Comparison of ENCODE assay signal across 1 cellular context in the genomic region with DNA sequence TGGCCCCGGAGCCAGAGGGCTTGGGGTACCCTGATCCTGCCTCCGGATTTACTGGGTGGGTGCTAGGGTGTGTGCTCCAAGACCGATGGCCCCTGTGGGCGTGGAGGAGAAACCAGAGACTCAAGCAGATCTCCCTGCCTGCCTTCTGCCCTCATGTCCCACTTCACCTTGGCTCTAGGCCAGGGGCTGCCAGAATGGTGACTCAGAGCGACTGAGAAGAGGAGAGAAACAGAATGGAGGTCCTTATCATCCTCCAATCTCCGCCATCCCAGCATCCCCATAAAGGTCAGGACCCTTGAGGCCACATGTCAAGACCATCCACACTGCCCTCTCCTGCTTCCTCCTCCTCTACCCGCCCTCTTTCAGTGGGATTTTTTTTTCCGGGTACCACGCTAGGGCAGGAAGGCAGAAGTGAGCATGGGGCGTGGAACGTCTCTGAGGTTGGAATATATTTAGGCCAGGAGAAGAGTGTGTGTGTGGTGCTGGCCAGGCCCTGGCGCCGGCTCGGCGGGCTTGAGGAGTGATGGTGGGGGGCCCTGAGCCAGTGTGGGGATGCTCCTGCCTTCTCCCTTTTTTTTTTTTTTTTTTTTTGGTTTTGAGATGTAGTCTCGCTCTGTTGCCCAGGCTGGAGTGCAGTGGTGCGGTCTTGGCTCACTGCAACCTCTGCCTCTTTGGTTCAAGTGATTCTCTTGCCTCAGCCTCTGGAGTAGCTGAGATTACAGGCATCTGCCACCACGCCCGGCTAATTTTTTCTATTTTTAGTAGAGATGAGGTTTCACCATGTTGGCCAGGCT.
TF ChIP-seq lines count a peak whose summit lies in the region.

No MANE protein-coding gene starts in this region.

TF ChIP-seq in SK-N-SH, 30 proteins besides CTCF, POLR2A, EP300 and RAD21 (continued from another document):
- TF ChIP-seq, protein P1, sequence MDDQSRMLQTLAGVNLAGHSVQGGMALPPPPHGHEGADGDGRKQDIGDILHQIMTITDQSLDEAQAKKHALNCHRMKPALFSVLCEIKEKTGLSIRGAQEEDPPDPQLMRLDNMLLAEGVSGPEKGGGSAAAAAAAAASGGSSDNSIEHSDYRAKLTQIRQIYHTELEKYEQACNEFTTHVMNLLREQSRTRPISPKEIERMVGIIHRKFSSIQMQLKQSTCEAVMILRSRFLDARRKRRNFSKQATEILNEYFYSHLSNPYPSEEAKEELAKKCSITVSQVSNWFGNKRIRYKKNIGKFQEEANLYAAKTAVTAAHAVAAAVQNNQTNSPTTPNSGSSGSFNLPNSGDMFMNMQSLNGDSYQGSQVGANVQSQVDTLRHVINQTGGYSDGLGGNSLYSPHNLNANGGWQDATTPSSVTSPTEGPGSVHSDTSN (IDR thresholded peaks at IDR 0.05): peak; percentile 70
- TF ChIP-seq NRF1 (IDR thresholded peaks at IDR 0.05; ENCODE audit: low read depth, low read length): no peak
- TF ChIP-seq TCF12 (IDR thresholded peaks at IDR 0.05): peak; percentile 90
- no peak for TF ChIP-seq SIN3A (IDR thresholded peaks at IDR 0.05; ENCODE audit: borderline replicate concordance, low read depth, low read length)
- peak; percentile 71 for TF ChIP-seq YY1 (IDR thresholded peaks at IDR 0.05; ENCODE audit: low read depth)
- no peak for TF ChIP-seq EZH2phosphoT487 (IDR thresholded peaks at IDR 0.05; ENCODE audit: borderline replicate concordance, low read depth)
- peak; percentile 65 for TF ChIP-seq TEAD4 (IDR thresholded peaks at IDR 0.05; ENCODE audit: borderline replicate concordance, insufficient read depth)
- TF ChIP-seq FOXJ3 (CRISPR knock-in tag; IDR thresholded peaks at IDR 0.05): no peak
- TF ChIP-seq NFIC (IDR thresholded peaks at IDR 0.05; ENCODE audit: borderline replicate concordance): peak; percentile 99
- TF ChIP-seq, protein P2, sequence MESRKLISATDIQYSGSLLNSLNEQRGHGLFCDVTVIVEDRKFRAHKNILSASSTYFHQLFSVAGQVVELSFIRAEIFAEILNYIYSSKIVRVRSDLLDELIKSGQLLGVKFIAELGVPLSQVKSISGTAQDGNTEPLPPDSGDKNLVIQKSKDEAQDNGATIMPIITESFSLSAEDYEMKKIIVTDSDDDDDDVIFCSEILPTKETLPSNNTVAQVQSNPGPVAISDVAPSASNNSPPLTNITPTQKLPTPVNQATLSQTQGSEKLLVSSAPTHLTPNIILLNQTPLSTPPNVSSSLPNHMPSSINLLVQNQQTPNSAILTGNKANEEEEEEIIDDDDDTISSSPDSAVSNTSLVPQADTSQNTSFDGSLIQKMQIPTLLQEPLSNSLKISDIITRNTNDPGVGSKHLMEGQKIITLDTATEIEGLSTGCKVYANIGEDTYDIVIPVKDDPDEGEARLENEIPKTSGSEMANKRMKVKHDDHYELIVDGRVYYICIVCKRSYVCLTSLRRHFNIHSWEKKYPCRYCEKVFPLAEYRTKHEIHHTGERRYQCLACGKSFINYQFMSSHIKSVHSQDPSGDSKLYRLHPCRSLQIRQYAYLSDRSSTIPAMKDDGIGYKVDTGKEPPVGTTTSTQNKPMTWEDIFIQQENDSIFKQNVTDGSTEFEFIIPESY (IDR thresholded peaks at IDR 0.05; ENCODE audit: borderline replicate concordance, low read depth): 0 out of 2 replicates have a peak, but pooled peaks have one; percentile 46
- TF ChIP-seq ELF1 (IDR thresholded peaks at IDR 0.05): no peak
- peak; percentile 32; the same call in 1 of the 2 replicates for TF ChIP-seq FOXM1 (IDR thresholded peaks at IDR 0.05; ENCODE audit: low read depth)
- TF ChIP-seq RXRA (IDR thresholded peaks at IDR 0.05; ENCODE audit: borderline replicate concordance, low read depth): peak; percentile 97
- TF ChIP-seq POLR2AphosphoS5 (IDR thresholded peaks at IDR 0.05; ENCODE audit: low read depth, low read length): peak; percentile 68; the same call in 1 of the 2 replicates
TF ChIP-seq in SK-N-SH: peak in this region for 14.
